In the genomic region with DNA sequence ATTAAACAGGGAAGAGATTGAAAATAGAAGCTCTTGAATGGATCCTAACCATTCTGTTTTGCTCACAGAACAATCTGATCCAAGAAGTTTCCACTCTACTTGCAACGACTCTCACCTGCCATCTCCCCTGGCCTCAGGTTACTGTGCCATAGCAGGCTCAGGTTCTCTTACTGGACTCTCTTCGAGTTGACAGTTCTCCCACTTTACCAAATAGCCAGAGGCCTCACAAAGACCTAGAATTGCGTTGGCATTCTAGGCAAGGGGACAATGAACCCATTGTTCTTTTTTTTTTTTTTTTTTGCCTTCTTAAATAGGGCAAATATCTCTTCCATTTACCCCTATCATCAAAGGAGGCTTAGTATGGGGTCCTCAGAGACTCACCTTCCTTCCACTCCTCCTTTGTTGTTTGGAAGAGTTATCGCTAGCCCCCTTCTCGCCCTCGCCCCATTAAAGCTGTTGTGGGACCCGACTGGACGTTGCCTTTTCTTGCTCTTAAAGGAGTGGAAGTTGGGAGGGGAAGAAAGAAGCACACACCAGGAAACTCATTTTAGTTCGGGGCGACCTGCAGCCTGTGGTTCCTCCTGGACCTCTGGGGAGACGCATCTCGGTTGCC, we compare ENCODE assay signal across 11 cellular contexts. TPM values are rescaled to one million over a fixed set of nuclear protein-coding genes. Genes with fewer than 3 reads are reported as not detected.
DNase-seq lines count a peak whose midpoint lies in the region; ATAC-seq and TF ChIP-seq lines count a peak whose summit lies in the region.
"Had no signal": no experiment of that assay in that cellular context is flagged by ENCODE, and none has a peak within 500 bp of the region (broad histone marks: within the 10 kb centered on the region; RNA-seq: fewer than 3 reads in every experiment).

No MANE protein-coding gene starts in this region.

- POLR2A ChIA-PET in MCF 10A (lab: Yijun Ruan, JAX) = interaction anchor here (0.6 kb wide), 1 partner anchor 18 kb away, joined by 3 read pairs; no protein-coding TSS in a partner anchor
- POLR2A ChIA-PET in CD4-positive, alpha-beta T cell (lab: Charles Lee) = no interaction called here

- DNase-seq in breast epithelium (ENCODE audit: low spot score in 2 of 2) (no peak), MCF 10A (ENCODE audit: unreplicated experiment) (no peak), mesothelial cell of epicardium (ENCODE audit: low spot score in 2 of 2, unreplicated experiment in 2 of 2) (no peak), upper lobe of left lung (no peak), SK-N-DZ (ENCODE audit: low spot score) (no peak)
- DNase-seq in CD4-positive, alpha-beta T cell = no peak
- DNase-seq: activated naive CD4-positive, alpha-beta T cell treated with anti-CD3 and anti-CD28 coated beads, Interleukin-2, amount 10 ng/mL, durations not matched to agents 7 days and 5 days; NCI-H1436 treated with DMSO at 0.1 percent for 48 hours had no signal

- H3K4me1 Mint-ChIP-seq in MCF 10A (ENCODE audit: insufficient read depth, unreplicated experiment) (no peaks in the 10 kb centered on the region), mesothelial cell of epicardium (peaks cover 17% of the 10 kb centered on the region)
- H3K4me1 Mint-ChIP-seq in CD4-positive, alpha-beta T cell (ENCODE audit: low read depth) = no peaks in the 10 kb centered on the region
- H3K4me1 Mint-ChIP-seq: activated naive CD4-positive, alpha-beta T cell treated with anti-CD3 and anti-CD28 coated beads, Interleukin-2, amount 10 ng/mL, durations not matched to agents 7 days and 5 days had no signal

- H3K36me3 ChIP-seq in breast epithelium (no peaks in the 10 kb centered on the region), endocrine pancreas (ENCODE audit: control insufficient read depth, insufficient read depth, low read length) (no peaks in the 10 kb centered on the region), upper lobe of left lung (no peaks in the 10 kb centered on the region)

- TF ChIP-seq CTCF in breast epithelium (IDR thresholded peaks at IDR 0.05) = no peak
- TF ChIP-seq CTCF in MCF 10A (IDR thresholded peaks at IDR 0.05; ENCODE audit: unreplicated experiment) = no peak
- no peak for TF ChIP-seq CTCF in mesothelial cell of epicardium (IDR thresholded peaks at IDR 0.05; ENCODE audit: unreplicated experiment)
- TF ChIP-seq CTCF in upper lobe of left lung (IDR thresholded peaks at IDR 0.05) = no peak
- TF ChIP-seq CTCF in CD4-positive, alpha-beta T cell (IDR thresholded peaks at IDR 0.05) = no peak

- H3K9me3 ChIP-seq in breast epithelium (no peaks in the 10 kb centered on the region), endocrine pancreas (ENCODE audit: control insufficient read depth, low read length) (no peaks in the 10 kb centered on the region), upper lobe of left lung (no peaks in the 10 kb centered on the region)
- H3K9me3 ChIP-seq in CD4-positive, alpha-beta T cell (ENCODE audit: control insufficient read depth, low read length) = no peaks in the 10 kb centered on the region

- H3K4me3 ChIP-seq in breast epithelium (peak overlapping the region in 2 of 3 donors; percentile 63 to 70), endocrine pancreas (ENCODE audit: control insufficient read depth, insufficient read depth, low read length) (peak overlapping the region; percentile 42), upper lobe of left lung (peak overlapping the region in 3 of 4 donors; percentile 48 to 57 (median 57))

- H3K27ac Mint-ChIP-seq in MCF 10A (ENCODE audit: low read depth, unreplicated experiment) (no peak overlapping the region), mesothelial cell of epicardium (no peak overlapping the region)
- no peak overlapping the region for H3K27ac Mint-ChIP-seq in CD4-positive, alpha-beta T cell
- H3K27ac Mint-ChIP-seq: activated naive CD4-positive, alpha-beta T cell treated with anti-CD3 and anti-CD28 coated beads, Interleukin-2, amount 10 ng/mL, durations not matched to agents 7 days and 5 days; CD4-positive, CD25-positive, alpha-beta regulatory T cell had no signal

- no peak overlapping the region for H3K4me3 Mint-ChIP-seq in MCF 10A (ENCODE audit: unreplicated experiment)
- H3K4me3 Mint-ChIP-seq in mesothelial cell of epicardium = peak overlapping the region; percentile 91
- no peak overlapping the region for H3K4me3 Mint-ChIP-seq in CD4-positive, alpha-beta T cell
- H3K4me3 Mint-ChIP-seq: activated naive CD4-positive, alpha-beta T cell treated with anti-CD3 and anti-CD28 coated beads, Interleukin-2, amount 10 ng/mL, durations not matched to agents 7 days and 5 days; CD4-positive, CD25-positive, alpha-beta regulatory T cell had no signal

- CTCF ChIA-PET in MCF 10A (lab: Yijun Ruan, JAX) = interaction anchor here (0.5 kb wide), 1 partner anchor 57 kb away, joined by 4 read pairs; no protein-coding TSS in a partner anchor
- CTCF ChIA-PET in CD4-positive, alpha-beta T cell (lab: Charles Lee) = no interaction called here

- no TSS peak for BruUV-seq in MCF 10A (replicated peaks; lab: Mats Ljungman, UMichigan)

- H3K9ac ChIP-seq in endocrine pancreas (ENCODE audit: control insufficient read depth, insufficient read depth, low read length) = peak overlapping the region; percentile 79

- TF ChIP-seq POLR2A in breast epithelium (IDR thresholded peaks at IDR 0.05) (no peak), upper lobe of left lung (IDR thresholded peaks at IDR 0.05) (no peak)

- H3K27me3 Mint-ChIP-seq in MCF 10A (ENCODE audit: insufficient read depth, unreplicated experiment) (peaks cover 72% of the 10 kb centered on the region), mesothelial cell of epicardium (ENCODE audit: low read depth) (peaks cover 90% of the 10 kb centered on the region)
- peaks cover 53% of the 10 kb centered on the region for H3K27me3 Mint-ChIP-seq in CD4-positive, alpha-beta T cell

- H3K27ac ChIP-seq in breast epithelium = peak overlapping the region; percentile 75 to 87
- H3K27ac ChIP-seq in upper lobe of left lung = no peak overlapping the region
- no peak overlapping the region for H3K27ac ChIP-seq in CD4-positive, alpha-beta T cell (ENCODE audit: low read depth, low read length)

- H3K27me3 ChIP-seq in breast epithelium (peaks cover 0 to 15% of the 10 kb centered on the region in 2 donors), endocrine pancreas (ENCODE audit: control insufficient read depth, insufficient read depth, low read length) (no peaks in the 10 kb centered on the region), upper lobe of left lung (peaks cover 0 to 16% (median 3%) of the 10 kb centered on the region in 4 donors)
- peaks cover 19% of the 10 kb centered on the region for H3K27me3 ChIP-seq in CD4-positive, alpha-beta T cell (ENCODE audit: control insufficient read depth, insufficient read depth, low read length)

- H3K36me3 Mint-ChIP-seq in MCF 10A (ENCODE audit: insufficient read depth, unreplicated experiment) = no peaks in the 10 kb centered on the region
- H3K36me3 Mint-ChIP-seq in mesothelial cell of epicardium = no peaks in the 10 kb centered on the region
- H3K36me3 Mint-ChIP-seq in CD4-positive, alpha-beta T cell (ENCODE audit: low read depth) = no peaks in the 10 kb centered on the region
- H3K36me3 Mint-ChIP-seq: activated naive CD4-positive, alpha-beta T cell treated with anti-CD3 and anti-CD28 coated beads, Interleukin-2, amount 10 ng/mL, durations not matched to agents 7 days and 5 days; CD4-positive, CD25-positive, alpha-beta regulatory T cell had no signal

- WGBS in upper lobe of left lung, 2 donors = 13 to 21% methylated on average over 11 to 12 of the region's 12 CpGs

- intact Hi-C loops in breast epithelium (cut with DNase I; ENCODE audit: low total_unique reads) (no loop called here), MCF 10A (cut with micrococcal nuclease) (no loop called here)
- intact Hi-C loops in CD4-positive, alpha-beta T cell (cut with DNase I, micrococcal nuclease) = no loop called here

- ATAC-seq in upper lobe of left lung (ENCODE audit: low FRiP score in 2 of 2) = no peak
- ATAC-seq in CD4-positive, alpha-beta T cell (ENCODE audit: poor library complexity) = no peak
- no peak for ATAC-seq in GM19035 (IDR thresholded peaks at IDR 0.05; ENCODE audit: unreplicated experiment)

- H3K4me1 ChIP-seq in breast epithelium = peaks cover 0 to 4% of the 10 kb centered on the region in 2 donors
- peaks cover 4% of the 10 kb centered on the region for H3K4me1 ChIP-seq in endocrine pancreas (ENCODE audit: control insufficient read depth, insufficient read depth, low read length)
- peaks cover 0 to 25% (median 13%) of the 10 kb centered on the region in 4 donors for H3K4me1 ChIP-seq in upper lobe of left lung

- no peak for TF ChIP-seq EP300 in upper lobe of left lung (IDR thresholded peaks at IDR 0.05)

- H3K9me3 Mint-ChIP-seq in MCF 10A (ENCODE audit: unreplicated experiment) = no peaks in the 10 kb centered on the region
- no peaks in the 10 kb centered on the region for H3K9me3 Mint-ChIP-seq in mesothelial cell of epicardium
- H3K9me3 Mint-ChIP-seq in CD4-positive, alpha-beta T cell = no peaks in the 10 kb centered on the region
- H3K9me3 Mint-ChIP-seq: activated naive CD4-positive, alpha-beta T cell treated with anti-CD3 and anti-CD28 coated beads, Interleukin-2, amount 10 ng/mL, durations not matched to agents 7 days and 5 days had no signal

RNA-seq across cellular contexts. Expression of gene PLPPR1, which starts 0.7 kb away (rescaled TPM):
- 1 to 10 TPM in 1 of 3 donors, under 1 TPM in 1, not detected in 1; 0.66 to 2.2 TPM for total RNA-seq in breast epithelium
- not detected in 2 replicates for total RNA-seq in MCF 10A (2022)
- 1.1 to 1.3 TPM (median 1.2 TPM) in 3 replicates for total RNA-seq in mesothelial cell of epicardium
- 1 to 10 TPM in 4 of 6 donors, under 1 TPM in 1, not detected in 1; 0.44 to 5.1 (median 2.7) TPM for total RNA-seq in upper lobe of left lung
- not detected for total RNA-seq in CD4-positive, alpha-beta T cell
- 1.2 and 1.5 TPM in 2 replicates for polyA plus RNA-seq in SK-N-DZ (2014; cell fraction: cytosol; rRNA removed)
- polyA plus RNA-seq in SK-N-DZ (2014; cell fraction: nucleus; rRNA removed) = 0.35 and 1.7 TPM in 2 replicates
- total RNA-seq: CD4-positive, CD25-positive, alpha-beta regulatory T cell had no signal
- polyA plus RNA-seq: CD4-positive, CD25-positive, alpha-beta regulatory T cell had no signal

Comparison
In these comparisons a context has a peak if more than half of its experiments do, and no peak if none do; other contexts are left out.
1. H3K27ac ChIP-seq: peak in breast epithelium (2 of 2); none in upper lobe of left lung (0 of 4) and CD4-positive, alpha-beta T cell (single experiment).
2. Peak in every context shown above with its lines, with median percentiles within 50 percentile points of each other: H3K4me3 ChIP-seq.